Comparison of ENCODE assay signal across 33 cellular contexts in genomic region chr7:71883415-71883814, GRCh38.
DNase-seq lines count a peak whose midpoint lies in the region; ATAC-seq and TF ChIP-seq lines count a peak whose summit lies in the region.
"Had no signal": no experiment of that assay in that cellular context is flagged by ENCODE, and none has a peak within 500 bp of the region (broad histone marks: within the 10 kb centered on the region; RNA-seq: fewer than 3 reads in every experiment).

No MANE protein-coding gene starts in this region.

- no peak overlapping the region for H3K4me3 Mint-ChIP-seq in stimulated activated memory B cell treated with anti-CD40 and anti-IgM and Interleukin-4, amounts not matched to agents 10 μg/mL and 1 μg/mL and 100 μg/mL, for 72 hours
- H3K4me3 Mint-ChIP-seq in activated T-cell treated with anti-CD3 and anti-CD28 coated beads, Interleukin-2, amount 50 U/mL, for 72 hours = no peak overlapping the region
- H3K4me3 Mint-ChIP-seq: B cell; CD14-positive monocyte; CD4-positive, alpha-beta memory T cell; CD4-positive, alpha-beta T cell; CD4-positive, CD25-positive, alpha-beta regulatory T cell; CD8-positive, alpha-beta T cell had no signal

- DNase-seq in NCI-H2029 (lab: John Stamatoyannopoulos, UW) (peak; percentile 21), NCI-H2029 treated with DMSO at 0.1 percent for 48 hours (lab: John Stamatoyannopoulos, UW) (no peak), NCI-H69 (lab: John Stamatoyannopoulos, UW) (peak; percentile 10), epithelial cell of esophagus (ENCODE audit: low read depth) (peak; percentile 0)
- no peak for DNase-seq in activated T-cell treated with anti-CD3 and anti-CD28 coated beads, Interleukin-2, amount 50 U/mL, for 72 hours
- DNase-seq: 8988T; ACHN; AML-193; BE2C; C1 segment of cervical spinal cord; Caco-2; Calu3; CD4-positive, alpha-beta memory T cell; CD4-positive, alpha-beta T cell; CD4-positive, CD25-positive, alpha-beta regulatory T cell; CD8-positive, alpha-beta memory T cell; CD8-positive, alpha-beta T cell; COR-L47; DMS 273 treated with DMSO at 0.1 percent for 48 hours; DMS153; DMS53; DMS79; DMS79 treated with DMSO at 0.1 percent for 48 hours; DND-41; EL had no signal

- ATAC-seq in esophagus mucosa (peak; percentile 98), GM21526 (IDR thresholded peaks at IDR 0.05; ENCODE audit: low FRiP score, unreplicated experiment) (no peak)
- ATAC-seq in stimulated activated memory B cell treated with anti-CD40 and anti-IgM and Interleukin-4, amounts not matched to agents 10 μg/mL and 1 μg/mL and 100 μg/mL, for 72 hours = no peak
- ATAC-seq in activated T-cell treated with anti-CD3 and anti-CD28 coated beads, Interleukin-2, amount 50 U/mL, for 72 hours (replicated peaks in 1 of 2) = no peak
- ATAC-seq: A549; CD8-positive, alpha-beta T cell had no signal

- no peaks in the 10 kb centered on the region for H3K36me3 Mint-ChIP-seq in stimulated activated memory B cell treated with anti-CD40 and anti-IgM and Interleukin-4, amounts not matched to agents 10 μg/mL and 1 μg/mL and 100 μg/mL, for 72 hours
- peaks cover 0 to 6% of the 10 kb centered on the region in 2 donors for H3K36me3 Mint-ChIP-seq in activated T-cell treated with anti-CD3 and anti-CD28 coated beads, Interleukin-2, amount 50 U/mL, for 72 hours (ENCODE audit: insufficient read depth in 2 of 2)
- H3K36me3 Mint-ChIP-seq: CD14-positive monocyte; CD4-positive, CD25-positive, alpha-beta regulatory T cell; CD8-positive, alpha-beta memory T cell; CD8-positive, alpha-beta T cell had no signal

- H3K4me3 ChIP-seq in epithelial cell of esophagus (ENCODE audit: low read length) = no peak overlapping the region
- H3K4me3 ChIP-seq: A549; BLaER1; BLaER1 treated with 17β-estradiol and CSF1 and Interleukin-3, amounts not matched to agents 10 nM and 100 nM had no signal

- peaks cover 29% of the 10 kb centered on the region for H3K9me3 Mint-ChIP-seq in stimulated activated memory B cell treated with anti-CD40 and anti-IgM and Interleukin-4, amounts not matched to agents 10 μg/mL and 1 μg/mL and 100 μg/mL, for 72 hours
- peaks cover 20 to 29% of the 10 kb centered on the region in 2 donors for H3K9me3 Mint-ChIP-seq in activated T-cell treated with anti-CD3 and anti-CD28 coated beads, Interleukin-2, amount 50 U/mL, for 72 hours

- H3K27ac Mint-ChIP-seq in stimulated activated memory B cell treated with anti-CD40 and anti-IgM and Interleukin-4, amounts not matched to agents 10 μg/mL and 1 μg/mL and 100 μg/mL, for 72 hours = no peak overlapping the region
- H3K27ac Mint-ChIP-seq in activated T-cell treated with anti-CD3 and anti-CD28 coated beads, Interleukin-2, amount 50 U/mL, for 72 hours = no peak overlapping the region
- H3K27ac Mint-ChIP-seq: B cell; CD14-positive monocyte; CD4-positive, alpha-beta memory T cell; CD4-positive, alpha-beta T cell; CD4-positive, CD25-positive, alpha-beta regulatory T cell; CD8-positive, alpha-beta memory T cell; CD8-positive, alpha-beta T cell had no signal

- TF ChIP-seq CTCF in epithelial cell of esophagus (IDR thresholded peaks at IDR 0.05; ENCODE audit: insufficient read depth, low read depth, low read length, missing control alignments) = no peak

- H3K4me1 Mint-ChIP-seq in stimulated activated memory B cell treated with anti-CD40 and anti-IgM and Interleukin-4, amounts not matched to agents 10 μg/mL and 1 μg/mL and 100 μg/mL, for 72 hours = no peaks in the 10 kb centered on the region
- no peaks in the 10 kb centered on the region for H3K4me1 Mint-ChIP-seq in activated T-cell treated with anti-CD3 and anti-CD28 coated beads, Interleukin-2, amount 50 U/mL, for 72 hours (ENCODE audit: low read depth)
- H3K4me1 Mint-ChIP-seq: B cell; CD4-positive, alpha-beta memory T cell; CD4-positive, CD25-positive, alpha-beta regulatory T cell; CD8-positive, alpha-beta memory T cell had no signal

- H3K27me3 Mint-ChIP-seq in stimulated activated memory B cell treated with anti-CD40 and anti-IgM and Interleukin-4, amounts not matched to agents 10 μg/mL and 1 μg/mL and 100 μg/mL, for 72 hours = no peaks in the 10 kb centered on the region
- H3K27me3 Mint-ChIP-seq in activated T-cell treated with anti-CD3 and anti-CD28 coated beads, Interleukin-2, amount 50 U/mL, for 72 hours (ENCODE audit: low read depth) = no peaks in the 10 kb centered on the region
- H3K27me3 Mint-ChIP-seq: B cell; CD4-positive, alpha-beta memory T cell; CD4-positive, alpha-beta T cell; CD4-positive, CD25-positive, alpha-beta regulatory T cell; CD8-positive, alpha-beta memory T cell had no signal

Comparison
In these comparisons a context has a peak if more than half of its experiments do, and no peak if none do; other contexts are left out.
1. DNase-seq: peak in NCI-H2029 (single experiment), NCI-H69 (single experiment) and epithelial cell of esophagus (single experiment); none in NCI-H2029 treated with DMSO at 0.1 percent for 48 hours (single experiment) and activated T-cell treated with anti-CD3 and anti-CD28 coated beads, Interleukin-2, amount 50 U/mL, for 72 hours (0 of 2).